ENCODE assay signal across 8 cellular contexts in the genomic region with DNA sequence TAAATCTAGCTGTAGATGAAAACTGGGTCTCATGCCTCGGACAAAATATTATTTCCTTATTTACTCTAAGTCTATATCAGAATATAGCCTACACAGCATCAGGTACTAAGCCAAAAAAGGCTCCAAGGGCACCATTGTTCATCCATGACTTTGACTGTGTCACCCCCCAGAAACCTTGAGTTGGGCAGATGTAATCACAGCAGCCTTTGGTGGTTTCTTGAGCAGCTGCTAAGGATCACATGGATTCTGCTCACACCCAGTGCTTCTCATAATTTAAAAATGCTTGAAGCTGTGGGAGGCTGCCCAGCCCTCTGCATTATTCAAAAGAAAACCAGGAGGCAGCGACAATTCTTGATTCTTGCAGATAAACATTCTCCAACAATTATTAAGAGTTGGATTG.
DNase-seq lines count a peak whose midpoint lies in the region; ATAC-seq, FAIRE-seq and TF ChIP-seq lines count a peak whose summit lies in the region.
"Not testable (repeated sequence)": the region's sequence is repeated elsewhere in the genome, so short reads cannot be mapped to it uniquely, and the experiment has no call there.

No MANE protein-coding gene starts in this region.

- H3K36me3 ChIP-seq in DND-41 (ENCODE audit: insufficient read depth, low read length); HUES6 (ENCODE audit: control insufficient read depth, insufficient read depth, low read length); RWPE2 (ENCODE audit: low read depth); astrocyte (ENCODE audit: insufficient read depth, low read length); esophagus muscularis mucosa; thyroid gland: not testable (repeated sequence)

- not testable (repeated sequence) for TF ChIP-seq CTCF in DND-41 (IDR thresholded peaks at IDR 0.05; ENCODE audit: borderline replicate concordance, extremely low read depth, low read length, poor library complexity, severe bottlenecking); RWPE2 (IDR thresholded peaks at IDR 0.05; ENCODE audit: poor library complexity, severe bottlenecking); astrocyte (IDR thresholded peaks at IDR 0.05; ENCODE audit: insufficient read depth, low read depth, low read length); esophagus muscularis mucosa (IDR thresholded peaks at IDR 0.05); thyroid gland (IDR thresholded peaks at IDR 0.05)

- H3K4me3 Mint-ChIP-seq in astrocyte (ENCODE audit: unreplicated experiment), result not testable (repeated sequence)

- not testable (repeated sequence) for H3K4me2 ChIP-seq in DND-41 (ENCODE audit: insufficient read depth, low read length)
- H3K4me2 ChIP-seq in astrocyte (ENCODE audit: low read length), result peak overlapping the region; percentile 60

- DNase-seq in DND-41 (peak; percentile 37), astrocyte (ENCODE audit: low read depth) (peak; percentile 81), hepatic stellate cell (ENCODE audit: low spot score) (peak; percentile 11), non-pigmented ciliary epithelial cell (ENCODE audit: low read depth) (peak; percentile 10)
- DNase-seq in RWPE2 (ENCODE audit: low spot score); esophagus muscularis mucosa (ENCODE audit: extremely low spot score); thyroid gland: not testable (repeated sequence)

- not testable (repeated sequence) for H3K9ac ChIP-seq in DND-41 (ENCODE audit: low read depth, low read length); HUES6 (ENCODE audit: low read length)
- H3K9ac ChIP-seq in astrocyte (ENCODE audit: low read length), result peak overlapping the region; percentile 71

- FAIRE-seq in astrocyte (lab: Jason Lieb, UNC), result not testable (repeated sequence)

- H3K4me1 Mint-ChIP-seq in astrocyte (ENCODE audit: low read depth, unreplicated experiment), result peaks cover 19% of the 10 kb centered on the region

- H3K27me3 ChIP-seq in DND-41 (ENCODE audit: insufficient read depth, low read length, poor library complexity); HUES6 (ENCODE audit: control insufficient read depth, insufficient read depth, low read length); RWPE2 (ENCODE audit: insufficient read depth, poor library complexity, severe bottlenecking); astrocyte (ENCODE audit: insufficient read depth, low read length); esophagus muscularis mucosa; thyroid gland: not testable (repeated sequence)

- not testable (repeated sequence) for H3K36me3 Mint-ChIP-seq in astrocyte (ENCODE audit: low read depth, unreplicated experiment)

- WGBS in esophagus muscularis mucosa, result 31% methylated on average over 2 of the region's 2 CpGs
- 52 to 73% methylated on average over 2 of the region's 2 CpGs for WGBS in thyroid gland, 2 donors

- TF ChIP-seq EP300 in esophagus muscularis mucosa (IDR thresholded peaks at IDR 0.05), result not testable (repeated sequence)

- peak overlapping the region; percentile 90 for H3K27ac Mint-ChIP-seq in astrocyte (ENCODE audit: unreplicated experiment)

- not testable (repeated sequence) for H3K9me3 Mint-ChIP-seq in astrocyte (ENCODE audit: unreplicated experiment)

- H3K9me3 ChIP-seq in DND-41 (ENCODE audit: insufficient read depth, low read length, severe bottlenecking); HUES6 (ENCODE audit: control insufficient read depth, insufficient read depth, low read depth, low read length); RWPE2 (ENCODE audit: severe bottlenecking); astrocyte (ENCODE audit: insufficient read depth, low read depth, low read length); esophagus muscularis mucosa; thyroid gland: not testable (repeated sequence)

- H3K79me2 ChIP-seq in DND-41 (ENCODE audit: insufficient read depth, low read length) (peaks cover 18% of the 10 kb centered on the region), astrocyte (ENCODE audit: insufficient read depth, low read length) (peaks cover 27% of the 10 kb centered on the region)

- TF ChIP-seq POLR2A in esophagus muscularis mucosa (IDR thresholded peaks at IDR 0.05; ENCODE audit: low read depth); thyroid gland (IDR thresholded peaks at IDR 0.05): not testable (repeated sequence)

- not testable (repeated sequence) for H4K20me1 ChIP-seq in DND-41 (ENCODE audit: insufficient read depth, low read length); astrocyte (ENCODE audit: insufficient read depth, low read length)

- H3K4me1 ChIP-seq in DND-41 (ENCODE audit: insufficient read depth, low read length); HUES6 (ENCODE audit: control insufficient read depth, insufficient read depth, low read length); RWPE2 (ENCODE audit: insufficient read depth, poor library complexity, severe bottlenecking); thyroid gland: not testable (repeated sequence)
- H3K4me1 ChIP-seq in astrocyte (ENCODE audit: insufficient read depth, low read length) (peaks cover 19% of the 10 kb centered on the region), esophagus muscularis mucosa (peaks cover 7 to 32% (median 18%) of the 10 kb centered on the region in 4 donors)

- not testable (repeated sequence) for H3K4me3 ChIP-seq in DND-41 (ENCODE audit: low read depth in 1 of 2, low read length in 2 of 2); HUES6 (ENCODE audit: low read depth, low read length); RWPE2 (ENCODE audit: severe bottlenecking); astrocyte (ENCODE audit: insufficient read depth, low read depth, low read length); esophagus muscularis mucosa; thyroid gland (replicated peaks in 1 of 3)

- H3K27ac ChIP-seq in DND-41 (ENCODE audit: low read length), result not testable (repeated sequence)
- H3K27ac ChIP-seq in HUES6 (ENCODE audit: low read depth, low read length), result peak overlapping the region; percentile 47; the same call in 1 of the 2 replicates
- peak overlapping the region; percentile 88 for H3K27ac ChIP-seq in RWPE2 (ENCODE audit: poor library complexity, severe bottlenecking)
- H3K27ac ChIP-seq in astrocyte (ENCODE audit: low read depth, low read length), result peak overlapping the region; percentile 88
- peak overlapping the region; percentile 10 to 75 (median 58) for H3K27ac ChIP-seq in esophagus muscularis mucosa (replicated peaks in 1 of 4)
- H3K27ac ChIP-seq in thyroid gland, result peak overlapping the region in 2 of 3 donors; percentile 24 to 40

- peak; percentile 18; the same call in 1 of the 3 replicates for ATAC-seq in DND-41 (ENCODE audit: insufficient read depth, low read depth)
- ATAC-seq in RWPE2 (ENCODE audit: low read depth), result not testable (repeated sequence)

- intact Hi-C loops in esophagus muscularis mucosa (cut with DNase I); thyroid gland (cut with DNase I): not testable (repeated sequence)

- H2AFZ ChIP-seq in DND-41 (ENCODE audit: low read depth, low read length); astrocyte (ENCODE audit: low read depth, low read length): not testable (repeated sequence)

- H3K27me3 Mint-ChIP-seq in astrocyte (ENCODE audit: low read depth, unreplicated experiment), result not testable (repeated sequence)
